Comparison of ENCODE assay signal across 22 cellular contexts in genomic region chr6:167226791-167227190, GRCh38.
"Had no signal": no experiment of that assay in that cellular context is flagged by ENCODE, and none has a peak within 500 bp of the region (broad histone marks: within the 10 kb centered on the region; RNA-seq: fewer than 3 reads in every experiment).

No MANE protein-coding gene starts in this region.

- H3K36me3 ChIP-seq: esophagus muscularis mucosa, gastrocnemius medialis, left lung, stomach, suprapubic skin, tibial nerve, vagina had no signal

- H3K36me3 Mint-ChIP-seq: activated naive CD8-positive, alpha-beta T cell treated with anti-CD3 and anti-CD28 coated beads, Interleukin-2, amount 10 ng/mL, durations not matched to agents 7 days and 5 days; naive thymus-derived CD4-positive, alpha-beta T cell; stimulated activated memory B cell treated with anti-CD40 and anti-IgM and Interleukin-4, amounts not matched to agents 10 μg/mL and 1 μg/mL and 100 μg/mL, for 72 hours had no signal

- H3K9me3 ChIP-seq: esophagus muscularis mucosa, gastrocnemius medialis, left lung, stomach, suprapubic skin, tibial nerve, vagina had no signal

- H3K4me3 Mint-ChIP-seq: activated naive CD8-positive, alpha-beta T cell treated with anti-CD3 and anti-CD28 coated beads, Interleukin-2, amount 10 ng/mL, durations not matched to agents 7 days and 5 days; activated T-helper 17 cell treated with anti-CD3 and anti-CD28 coated beads, Interleukin-2, amount 50 U/mL, for 72 hours; dendritic cell treated with granulocyte-macrophage colony-stimulating factor and Interleukin-4, amounts not matched to agents 40 ng/mL and 50 ng/mL, for 4 days; neural crest cell; stimulated activated memory B cell treated with anti-CD40 and anti-IgM and Interleukin-4, amounts not matched to agents 10 μg/mL and 1 μg/mL and 100 μg/mL, for 72 hours had no signal

- H3K27me3 ChIP-seq: vagina had no signal

- H3K4me3 ChIP-seq: esophagus muscularis mucosa, gastrocnemius medialis, left lung, lung, smooth muscle cell, stomach, suprapubic skin, tibial nerve, vagina had no signal

- H3K27ac Mint-ChIP-seq: activated naive CD8-positive, alpha-beta T cell treated with anti-CD3 and anti-CD28 coated beads, Interleukin-2, amount 10 ng/mL, durations not matched to agents 7 days and 5 days; activated T-helper 17 cell treated with anti-CD3 and anti-CD28 coated beads, Interleukin-2, amount 50 U/mL, for 72 hours; dendritic cell treated with granulocyte-macrophage colony-stimulating factor and Interleukin-4, amounts not matched to agents 40 ng/mL and 50 ng/mL, for 4 days; naive thymus-derived CD4-positive, alpha-beta T cell; stimulated activated memory B cell treated with anti-CD40 and anti-IgM and Interleukin-4, amounts not matched to agents 10 μg/mL and 1 μg/mL and 100 μg/mL, for 72 hours had no signal

- DNase-seq: activated naive CD8-positive, alpha-beta T cell treated with anti-CD3 and anti-CD28 coated beads, Interleukin-2, amount 10 ng/mL, durations not matched to agents 7 days and 5 days; activated T-cell treated with anti-CD3 and anti-CD28 coated beads, Interleukin-2, amount 50 U/mL, for 1 hour; amygdala; effector CD8-positive, alpha-beta T cell; gastrocnemius medialis; hypothalamus; kidney; left lung; naive thymus-derived CD4-positive, alpha-beta T cell; stimulated activated CD4-positive, alpha-beta T cell treated with anti-CD3 and anti-CD28 coated beads, Interleukin-15, amount 100 ng/mL, for 24 hours; stomach had no signal

- H3K27ac ChIP-seq: esophagus muscularis mucosa, gastrocnemius medialis, left lung, stomach, suprapubic skin, tibial nerve, vagina had no signal

- H3K9me3 Mint-ChIP-seq: activated naive CD8-positive, alpha-beta T cell treated with anti-CD3 and anti-CD28 coated beads, Interleukin-2, amount 10 ng/mL, durations not matched to agents 7 days and 5 days; activated T-helper 17 cell treated with anti-CD3 and anti-CD28 coated beads, Interleukin-2, amount 50 U/mL, for 72 hours; dendritic cell treated with granulocyte-macrophage colony-stimulating factor and Interleukin-4, amounts not matched to agents 40 ng/mL and 50 ng/mL, for 4 days; naive thymus-derived CD4-positive, alpha-beta T cell; neural crest cell; stimulated activated memory B cell treated with anti-CD40 and anti-IgM and Interleukin-4, amounts not matched to agents 10 μg/mL and 1 μg/mL and 100 μg/mL, for 72 hours had no signal

- H3K4me1 Mint-ChIP-seq: activated naive CD8-positive, alpha-beta T cell treated with anti-CD3 and anti-CD28 coated beads, Interleukin-2, amount 10 ng/mL, durations not matched to agents 7 days and 5 days; activated T-helper 17 cell treated with anti-CD3 and anti-CD28 coated beads, Interleukin-2, amount 50 U/mL, for 72 hours; naive thymus-derived CD4-positive, alpha-beta T cell; stimulated activated memory B cell treated with anti-CD40 and anti-IgM and Interleukin-4, amounts not matched to agents 10 μg/mL and 1 μg/mL and 100 μg/mL, for 72 hours had no signal

- H3K4me1 ChIP-seq: esophagus muscularis mucosa, gastrocnemius medialis, left lung, suprapubic skin, tibial nerve, vagina had no signal

- ATAC-seq: activated T-helper 17 cell treated with anti-CD3 and anti-CD28 coated beads, Interleukin-2, amount 50 U/mL, for 72 hours; gastrocnemius medialis; naive thymus-derived CD4-positive, alpha-beta T cell; sciatic nerve; stimulated activated memory B cell treated with anti-CD40 and anti-IgM and Interleukin-4, amounts not matched to agents 10 μg/mL and 1 μg/mL and 100 μg/mL, for 72 hours had no signal
